ENCODE assay signal across 15 cellular contexts in genomic region chr3:195156286-195156890, GRCh38.
A peak's percentile ranks its signal among the peaks of the same experiment; 100 is the strongest.
DNase-seq lines count a peak whose midpoint lies in the region; ATAC-seq and TF ChIP-seq lines count a peak whose summit lies in the region.
"Had no signal": no experiment of that assay in that cellular context is flagged by ENCODE, and none has a peak within 500 bp of the region (broad histone marks: within the 10 kb centered on the region; RNA-seq: fewer than 3 reads in every experiment).

No MANE protein-coding gene starts in this region.

- peaks cover 54% of the 10 kb centered on the region for H3K4me1 Mint-ChIP-seq in endodermal cell
- H3K4me1 Mint-ChIP-seq in naive B cell: peaks cover 80 to 87% (median 83%) of the 10 kb centered on the region in 3 donors

- H3F3A ChIP-seq in GM23248 (ENCODE audit: insufficient read depth): peaks cover 27% of the 10 kb centered on the region

- TF ChIP-seq CTCF in Panc1 (IDR thresholded peaks at IDR 0.05) (no peak), endodermal cell (conservative IDR thresholded peaks at IDR 0.05) (no peak)

- H3K4me3 ChIP-seq in Panc1 (ENCODE audit: low read depth in 2 of 2, low read length in 2 of 2) (no peak overlapping the region), endodermal cell (ENCODE audit: low read length) (no peak overlapping the region), GM23248 (no peak overlapping the region)
- H3K4me3 ChIP-seq: K562 had no signal

- 0 out of 2 replicates have a peak, but pooled peaks cover 7% of the 10 kb centered on the region for H3K79me2 ChIP-seq in GM23248 (ENCODE audit: insufficient read depth)

- CTCF ChIA-PET in Panc1 (lab: Charles Lee): interaction anchor here (0.6 kb wide), 1 partner anchor 106 kb away, joined by 3 read pairs; no protein-coding TSS in a partner anchor

- no TSS peak for BruUV-seq in Panc1 (replicated peaks; lab: Mats Ljungman, UMichigan)

- H3K27me3 Mint-ChIP-seq in endodermal cell (ENCODE audit: insufficient read depth) (no peaks in the 10 kb centered on the region), naive B cell (no peaks in the 10 kb centered on the region)
- H3K27me3 Mint-ChIP-seq: activated naive CD4-positive, alpha-beta T cell treated with anti-CD3 and anti-CD28 coated beads, Interleukin-2, amount 50 U/mL, for 24 hours had no signal

- ATAC-seq in Panc1: no peak
- ATAC-seq in naive B cell (ENCODE audit: low read depth in 2 of 2): no peak
- ATAC-seq: K562 had no signal

- H3K36me3 Mint-ChIP-seq in endodermal cell (ENCODE audit: low read depth): peaks cover 7% of the 10 kb centered on the region
- H3K36me3 Mint-ChIP-seq in naive B cell: no peaks in the 10 kb centered on the region
- H3K36me3 Mint-ChIP-seq: activated naive CD4-positive, alpha-beta T cell treated with anti-CD3 and anti-CD28 coated beads, Interleukin-2, amount 50 U/mL, for 24 hours had no signal

- H3K27ac Mint-ChIP-seq in endodermal cell (no peak overlapping the region), naive B cell (peak overlapping the region in 4 of 6 donors; percentile 22 to 96 (median 87))
- H3K27ac Mint-ChIP-seq: activated naive CD4-positive, alpha-beta T cell treated with anti-CD3 and anti-CD28 coated beads, Interleukin-2, amount 50 U/mL, for 24 hours; T-helper 2 cell treated with Interferon-gamma antibody and Interleukin-4, amounts not matched to agents 5 μg/mL and 100 μg/mL, for 36 hours had no signal

- no peaks in the 10 kb centered on the region for H4K20me1 ChIP-seq in GM23248 (ENCODE audit: insufficient read depth)

- no peak overlapping the region for H3K4me3 Mint-ChIP-seq in endodermal cell
- H3K4me3 Mint-ChIP-seq in naive B cell: peak overlapping the region in 5 of 8 donors; percentile 5 to 85 (median 61)
- H3K4me3 Mint-ChIP-seq: activated naive CD4-positive, alpha-beta T cell treated with anti-CD3 and anti-CD28 coated beads, Interleukin-2, amount 50 U/mL, for 24 hours; CD14-positive monocyte; T-helper 2 cell treated with Interferon-gamma antibody and Interleukin-4, amounts not matched to agents 5 μg/mL and 100 μg/mL, for 36 hours had no signal

- in situ Hi-C loops in Panc1 (cut with HindIII; ENCODE audit: low pct_unique_long_range_greater_than_20kb, low sequenced_read_pairs) (no loop called here), GM23248 (cut with MboI) (no loop called here)

- no peaks in the 10 kb centered on the region for H3K27me3 ChIP-seq in Panc1 (ENCODE audit: control insufficient read depth, insufficient read depth, low read length)
- H3K27me3 ChIP-seq in endodermal cell (ENCODE audit: control insufficient read depth, insufficient read depth, low read length, poor library complexity, severe bottlenecking): no peaks in the 10 kb centered on the region
- no peaks in the 10 kb centered on the region for H3K27me3 ChIP-seq in GM23248 (replicated peaks; ENCODE audit: insufficient read depth)

- WGBS in endodermal cell (ENCODE audit: insufficient coverage in 1 of 2, insufficient read length in 1 of 2), 2 experiments: 87 to 89% methylated on average over 14 to 20 of the region's 20 CpGs
- 93 to 96% methylated on average over 20 of the region's 20 CpGs for WGBS in GM23248 (ENCODE audit: low coverage in 1 of 2, low lambda C conversion rate in 2 of 2, missing lambda C conversion rate in 2 of 2), 2 experiments

- H3K27ac ChIP-seq in Panc1 (ENCODE audit: low read length) (peak overlapping the region; percentile 36; the same call in 1 of the 2 replicates), endodermal cell (ENCODE audit: low read depth, low read length) (no peak overlapping the region), temporal lobe (ENCODE audit: low read depth, low read length) (peak overlapping the region; percentile 14), GM23248 (no peak overlapping the region)

- POLR2A ChIA-PET in Panc1 (lab: Charles Lee): no interaction called here

- H3K36me3 ChIP-seq in Panc1 (ENCODE audit: control insufficient read depth, insufficient read depth, low read length): no peaks in the 10 kb centered on the region
- H3K36me3 ChIP-seq in endodermal cell (ENCODE audit: control insufficient read depth, insufficient read depth, low read length): peaks cover 14% of the 10 kb centered on the region
- H3K36me3 ChIP-seq in GM23248 (ENCODE audit: low read depth): no peaks in the 10 kb centered on the region

- H3K9me2 ChIP-seq in GM23248 (ENCODE audit: insufficient read depth): no peaks in the 10 kb centered on the region

- H3K4me1 ChIP-seq in Panc1 (ENCODE audit: control insufficient read depth, insufficient read depth, low read length) (peaks cover 54% of the 10 kb centered on the region), endodermal cell (ENCODE audit: control insufficient read depth, insufficient read depth, low read length) (peaks cover 15% of the 10 kb centered on the region), GM23248 (ENCODE audit: insufficient read depth) (peaks cover 35% of the 10 kb centered on the region)

- H3K9me3 Mint-ChIP-seq in endodermal cell (no peaks in the 10 kb centered on the region), naive B cell (no peaks in the 10 kb centered on the region)
- H3K9me3 Mint-ChIP-seq: activated naive CD4-positive, alpha-beta T cell treated with anti-CD3 and anti-CD28 coated beads, Interleukin-2, amount 50 U/mL, for 24 hours; CD14-positive monocyte; T-helper 2 cell treated with Interferon-gamma antibody and Interleukin-4, amounts not matched to agents 5 μg/mL and 100 μg/mL, for 36 hours had no signal

- H2AFZ ChIP-seq in GM23248: no peak overlapping the region

- no peak overlapping the region for H3K4me2 ChIP-seq in GM23248 (ENCODE audit: unreplicated experiment)

- H3K9me3 ChIP-seq in Panc1 (ENCODE audit: control insufficient read depth, insufficient read depth, low read depth, low read length) (no peaks in the 10 kb centered on the region), endodermal cell (ENCODE audit: control insufficient read depth, low read length) (no peaks in the 10 kb centered on the region), GM23248 (ENCODE audit: low read depth) (no peaks in the 10 kb centered on the region)

- H3K9ac ChIP-seq in endodermal cell (ENCODE audit: extremely low read depth, low read length, poor library complexity, severe bottlenecking) (no peak overlapping the region), GM23248 (no peak overlapping the region)

- intact Hi-C loops in Panc1 (cut with micrococcal nuclease; ENCODE audit: unreplicated experiment): loop anchor here (10.0 kb wide), 1 partner anchor 98 kb away; no protein-coding TSS in a partner anchor

- DNase-seq in Panc1 (ENCODE audit: low read depth, low spot score): no peak
- peak; percentile 47 for DNase-seq in endodermal cell
- no peak for DNase-seq in naive B cell
- DNase-seq in kidney tubule cell (ENCODE audit: low spot score): no peak
- no peak for DNase-seq in OCI-M1 (lab: John Stamatoyannopoulos, UW)
- DNase-seq in GM23248: no peak
- DNase-seq: activated CD4-positive, alpha-beta T cell treated with anti-CD3 and anti-CD28 coated beads for 48 hours; NCI-H1417 treated with DMSO at 0.1 percent for 48 hours; NCI-H2227 treated with DMSO at 0.1 percent for 48 hours; retina had no signal

Comparison
In these comparisons a context has a peak if more than half of its experiments do, and no peak if none do; other contexts are left out.
1. H3K27ac ChIP-seq: peak in Panc1 (single experiment) and temporal lobe (single experiment); none in endodermal cell (single experiment) and GM23248 (single experiment).